Comparison of ENCODE assay signal across 23 cellular contexts in genomic region chr13:96963786-96964475, GRCh38. TPM values are rescaled to one million over a fixed set of nuclear protein-coding genes. Genes with fewer than 3 reads are reported as not detected.
DNase-seq lines count a peak whose midpoint lies in the region; ATAC-seq, FAIRE-seq and TF ChIP-seq lines count a peak whose summit lies in the region.
"Had no signal": no experiment of that assay in that cellular context is flagged by ENCODE, and none has a peak within 500 bp of the region (broad histone marks: within the 10 kb centered on the region; RNA-seq: fewer than 3 reads in every experiment).

No MANE protein-coding gene starts in this region.

- H4K20me1 ChIP-seq in HepG2 (ENCODE audit: insufficient read depth, low read length): no peaks in the 10 kb centered on the region
- H4K20me1 ChIP-seq in MM.1S (ENCODE audit: insufficient read depth, low read length): no peaks in the 10 kb centered on the region

- no peak for TF ChIP-seq POLR2A in HepG2 (IDR thresholded peaks at IDR 0.05; ENCODE audit: insufficient read depth in 1 of 2, low read depth in 2 of 2, low read length in 2 of 2)
- TF ChIP-seq POLR2A in right lobe of liver (IDR thresholded peaks at IDR 0.05): no peak

- TF ChIP-seq EP300 in HepG2 (IDR thresholded peaks at IDR 0.05; ENCODE audit: low read depth in 2 of 2, low read length in 2 of 2): no peak
- TF ChIP-seq EP300 in HepG2 (CRISPR knock-in tag; IDR thresholded peaks at IDR 0.05; ENCODE audit: borderline replicate concordance): no peak

- H3K4me2 ChIP-seq in HepG2 (ENCODE audit: low read depth, low read length) (no peak overlapping the region), MM.1S (ENCODE audit: low read depth, low read length) (no peak overlapping the region)

- CTCF ChIA-PET in HepG2 (lab: Yijun Ruan, JAX; ENCODE audit: low intra/inter-chr PET ratio, low total read pairs): no interaction called here

- H3K9me2 ChIP-seq in MM.1S (replicated peaks; ENCODE audit: insufficient read depth, low read length): no peaks in the 10 kb centered on the region

- H3K27ac ChIP-seq in HepG2 (ENCODE audit: extremely low read length, insufficient read depth, low read length) (no peak overlapping the region), right lobe of liver (no peak overlapping the region), MM.1S (ENCODE audit: low read length) (no peak overlapping the region), VCaP (no peak overlapping the region)
- H3K27ac ChIP-seq: gastrocnemius medialis, neutrophil, spleen had no signal

- H3K79me2 ChIP-seq in HepG2 (ENCODE audit: insufficient read depth, low read length) (no peaks in the 10 kb centered on the region), MM.1S (ENCODE audit: low read length) (no peaks in the 10 kb centered on the region)

- H3F3A ChIP-seq in MM.1S (ENCODE audit: insufficient read depth, low read length): no peaks in the 10 kb centered on the region

- DNase-seq in HepG2 (ENCODE audit: low spot score) (no peak), right lobe of liver (no peak), MM.1S (peak; percentile 32), retinal pigment epithelial cell (ENCODE audit: low read depth) (no peak)
- DNase-seq in activated T-cell treated with anti-CD3 and anti-CD28 coated beads, Interleukin-2, amount 50 U/mL, for 48 hours: no peak
- no peak for DNase-seq in stimulated activated CD8-positive, alpha-beta memory T cell treated with anti-CD3 and anti-CD28 coated beads, Interleukin-4, amount 100 ng/mL, for 48 hours
- DNase-seq: activated CD8-positive, alpha-beta memory T cell treated with anti-CD3 and anti-CD28 coated beads for 24 hours; activated naive CD4-positive, alpha-beta T cell treated with anti-CD3 and anti-CD28 coated beads, Interleukin-2, amount 50 U/mL, for 16 hours; activated T-cell treated with anti-CD3 and anti-CD28 coated beads, Interleukin-2, amount 50 U/mL, for 4 hours; anterior cingulate cortex; CD8-positive, alpha-beta memory T cell; DND-41; erythroblast; gastrocnemius medialis; H9; hypothalamus; NCI-H187 treated with DMSO at 0.1 percent for 48 hours; spleen; stimulated activated CD4-positive, alpha-beta T cell treated with anti-CD3 and anti-CD28 coated beads, Interleukin-4, amount 100 ng/mL, for 4 hours; T-helper 9 cell had no signal

- H3K36me3 ChIP-seq in HepG2 (replicated peaks in 1 of 2; ENCODE audit: control insufficient read depth in 1 of 2, insufficient read depth in 2 of 2, low read length in 2 of 2) (no peaks in the 10 kb centered on the region), right lobe of liver (no peaks in the 10 kb centered on the region), MM.1S (replicated peaks; ENCODE audit: insufficient read depth, low read length) (no peaks in the 10 kb centered on the region)
- H3K36me3 ChIP-seq: gastrocnemius medialis, neutrophil, spleen had no signal

- FAIRE-seq in HepG2 (lab: Jason Lieb, UNC): no peak

- H3K4me3 ChIP-seq in HepG2 (replicated peaks in 1 of 3; ENCODE audit: insufficient read depth in 1 of 3, low read depth in 2 of 3, low read length in 3 of 3) (no peak overlapping the region), right lobe of liver (no peak overlapping the region), MM.1S (ENCODE audit: low read length) (no peak overlapping the region), retinal pigment epithelial cell (ENCODE audit: low read length) (no peak overlapping the region)
- H3K4me3 ChIP-seq: gastrocnemius medialis, spleen had no signal

- in situ Hi-C loops in HepG2 (cut with HindIII; ENCODE audit: extremely low pct_ligation_motif_present, low pct_unique_long_range_greater_than_20kb): loop anchor here (10.0 to 25.0 kb wide), 3 partner anchors 819 to 1777 kb away; no protein-coding TSS in a partner anchor

- intact Hi-C loops in HepG2 (cut with micrococcal nuclease; ENCODE audit: unreplicated experiment) (no loop called here), right lobe of liver (cut with DNase I) (no loop called here)

- 0% methylated on average over 2 of the region's 2 CpGs for WGBS in HepG2 (ENCODE audit: low lambda C conversion rate)
- WGBS in right lobe of liver (ENCODE audit: insufficient coverage, low coverage, low lambda C conversion rate, missing lambda C conversion rate): 40% methylated on average over 2 of the region's 2 CpGs

- no peak for ATAC-seq in HepG2
- ATAC-seq in right lobe of liver: no peak
- no peak for ATAC-seq in GM21381 (IDR thresholded peaks at IDR 0.05; ENCODE audit: unreplicated experiment)
- ATAC-seq: activated T-cell treated with anti-CD3 and anti-CD28 coated beads, Interleukin-2, amount 50 U/mL, for 4 hours; gastrocnemius medialis had no signal

- H3K9me3 ChIP-seq in HepG2 (ENCODE audit: low read length) (no peaks in the 10 kb centered on the region), right lobe of liver (peaks cover 0 to 6% (median 3%) of the 10 kb centered on the region in 4 donors), MM.1S (replicated peaks; ENCODE audit: insufficient read depth, low read length) (no peaks in the 10 kb centered on the region)

- no peaks in the 10 kb centered on the region; a peak in 2 of 5 replicates for H3K27me3 ChIP-seq in HepG2 (ENCODE audit: control insufficient read depth in 1 of 2, insufficient read depth in 2 of 2, low read length in 2 of 2)
- no peaks in the 10 kb centered on the region for H3K27me3 ChIP-seq in right lobe of liver
- no peaks in the 10 kb centered on the region for H3K27me3 ChIP-seq in MM.1S (replicated peaks; ENCODE audit: insufficient read depth, low read length)
- H3K27me3 ChIP-seq: gastrocnemius medialis, neutrophil, spleen had no signal

- TF ChIP-seq RAD21 in HepG2 (CRISPR knock-in tag; IDR thresholded peaks at IDR 0.05): no peak

- TF ChIP-seq CTCF in HepG2 (CRISPR knock-in tag; IDR thresholded peaks at IDR 0.05) (no peak), right lobe of liver (IDR thresholded peaks at IDR 0.05) (peak in 1 of 4 donors; percentile 5), MM.1S (IDR thresholded peaks at IDR 0.05; ENCODE audit: low read length) (peak; percentile 44), VCaP (conservative IDR thresholded peaks at IDR 0.05) (peak; percentile 70), retinal pigment epithelial cell (conservative IDR thresholded peaks at IDR 0.05; ENCODE audit: low read depth, low read length) (peak; percentile 34)

- no peak overlapping the region for H3K9ac ChIP-seq in HepG2 (ENCODE audit: insufficient read depth, low read depth, low read length)
- no peak overlapping the region for H3K9ac ChIP-seq in MM.1S (ENCODE audit: low read length)

- POLR2A ChIA-PET in HepG2 (lab: Yijun Ruan, JAX): no interaction called here

- no TSS peak for BruUV-seq in HepG2 (replicated peaks; lab: Mats Ljungman, UMichigan)

- H3K4me1 ChIP-seq in HepG2 (ENCODE audit: insufficient read depth, low read length) (0 out of 2 replicates have a peak, but pooled peaks cover 7% of the 10 kb centered on the region), right lobe of liver (no peaks in the 10 kb centered on the region), MM.1S (ENCODE audit: low read length) (no peaks in the 10 kb centered on the region)
- H3K4me1 ChIP-seq: gastrocnemius medialis, spleen had no signal

- H2AFZ ChIP-seq in HepG2 (ENCODE audit: low read length) (no peak overlapping the region), MM.1S (ENCODE audit: low read length) (no peak overlapping the region)

TF ChIP-seq in HepG2, 621 proteins besides CTCF, POLR2A, EP300 and RAD21:
- TF ChIP-seq MAFK (conservative IDR thresholded peaks at IDR 0.05 in 1 of 2, IDR thresholded peaks at IDR 0.05 in 1 of 2; ENCODE audit: low read length in 2 of 2) (peak; percentile 79 to 91), MAFF (IDR thresholded peaks at IDR 0.05; ENCODE audit: low read depth, low read length) (peak; percentile 85), ISL2 (CRISPR knock-in tag; IDR thresholded peaks at IDR 0.05) (no peak), MYPOP (CRISPR knock-in tag; IDR thresholded peaks at IDR 0.05) (no peak), HNRNPUL1 (IDR thresholded peaks at IDR 0.05; ENCODE audit: low read depth, low read length) (no peak), HDAC2 (CRISPR knock-in tag; IDR thresholded peaks at IDR 0.05) (no peak), AGO2 (optimal IDR thresholded peaks at IDR 0.05; ENCODE audit: low read depth, low read length) (no peak)

RNA-seq across cellular contexts. Expression of gene OXGR1, which starts 30.3 kb away (rescaled TPM):
- total RNA-seq in HepG2 (2016; rRNA removed; fragmentation: Illumina TruSeq; extraction: Trizol) (not detected in 2 replicates), right lobe of liver (not detected)
- not detected in 2 replicates for total RNA-seq in HepG2 (2016; cell fraction: cytosol; rRNA removed; fragmentation: Illumina TruSeq; extraction: Trizol; ENCODE audit: low read depth)
- total RNA-seq in HepG2 (2016; cell fraction: insoluble cytoplasmic fraction; rRNA removed; fragmentation: Illumina TruSeq; extraction: Trizol): not detected in 2 replicates
- not detected in 2 replicates for total RNA-seq in HepG2 (2016; cell fraction: membrane; rRNA removed; fragmentation: Illumina TruSeq; extraction: Trizol)
- total RNA-seq in HepG2 (2016; cell fraction: nucleus; rRNA removed; fragmentation: Illumina TruSeq; extraction: Trizol): not detected in 2 replicates
- not detected in 2 replicates for polyA plus RNA-seq in HepG2 (2011; rRNA removed)
- not detected in 2 replicates for polyA plus RNA-seq in HepG2 (2011; cell fraction: cytosol; rRNA removed)
- polyA plus RNA-seq in HepG2 (2011; cell fraction: nucleus; rRNA removed): not detected in 2 replicates
- not detected in 2 replicates for polyA plus RNA-seq in HepG2 (2012)
- polyA plus RNA-seq in HepG2 (2016; cell fraction: cytosol; fragmentation: Illumina TruSeq; extraction: Trizol; ENCODE audit: low read depth): not detected in 2 replicates
- polyA plus RNA-seq in HepG2 (2016; cell fraction: insoluble cytoplasmic fraction; fragmentation: Illumina TruSeq; extraction: Trizol; ENCODE audit: low read depth): not detected in 2 replicates
- not detected in 2 replicates for polyA plus RNA-seq in HepG2 (2016; cell fraction: membrane; fragmentation: Illumina TruSeq; extraction: Trizol; ENCODE audit: low read depth)
- not detected in 2 replicates for polyA plus RNA-seq in HepG2 (2016; cell fraction: nucleus; fragmentation: Illumina TruSeq; extraction: Trizol; ENCODE audit: insufficient read depth, low read depth)
- not detected in 2 replicates for polyA minus RNA-seq in HepG2 (2011; rRNA and poly(A)+ RNA removed; ENCODE audit: low replicate concordance)
- polyA minus RNA-seq in HepG2 (2011; cell fraction: cytosol; rRNA and poly(A)+ RNA removed): not detected in 2 replicates
- polyA minus RNA-seq in HepG2 (2011; cell fraction: nucleus; rRNA and poly(A)+ RNA removed): not detected in 2 replicates
- total RNA-seq: activated T-cell treated with anti-CD3 and anti-CD28 coated beads, Interleukin-2, amount 50 U/mL, for 4 hours; CD8-positive, alpha-beta memory T cell; H9 had no signal
- polyA plus RNA-seq: CD8-positive, alpha-beta memory T cell had no signal
